12 cellular contexts compared by ENCODE assay signal in genomic region chr6:39841923-39842322, GRCh38. TPM values are rescaled to one million over a fixed set of nuclear protein-coding genes. Genes with fewer than 3 reads are reported as not detected.
"Had no signal": no experiment of that assay in that cellular context is flagged by ENCODE, and none has a peak within 500 bp of the region (broad histone marks: within the 10 kb centered on the region; RNA-seq: fewer than 3 reads in every experiment).

No MANE protein-coding gene starts in this region.

- ATAC-seq: body of pancreas; naive thymus-derived CD8-positive, alpha-beta T cell had no signal

- H3K4me1 ChIP-seq: SJSA1 had no signal

- H3K36me3 ChIP-seq: heart right ventricle, SJSA1, suprapubic skin, WERI-Rb-1 had no signal

- H3K27ac ChIP-seq: body of pancreas, SJSA1, suprapubic skin, WERI-Rb-1 had no signal

- H3K9me3 ChIP-seq: body of pancreas, heart right ventricle, SJSA1, suprapubic skin had no signal

- H3K27me3 ChIP-seq: body of pancreas, heart right ventricle, SJSA1, suprapubic skin had no signal

- H3K4me3 ChIP-seq: body of pancreas, coronary artery, heart right ventricle, SJSA1, suprapubic skin had no signal

- DNase-seq: activated CD4-positive, alpha-beta T cell treated with anti-CD3 and anti-CD28 coated beads, Interleukin-2, amount 50 U/mL, for 4 hours; body of pancreas; caudate nucleus; heart right ventricle; naive thymus-derived CD8-positive, alpha-beta T cell; stimulated activated CD4-positive, alpha-beta T cell treated with anti-CD3 and anti-CD28 coated beads, Interleukin-12 subunit alpha, Interleukin-12 subunit beta, amount 100 ng/mL, for 4 hours; stimulated activated CD4-positive, alpha-beta T cell treated with anti-CD3 and anti-CD28 coated beads, Interleukin-1b, Interleukin-23, amount 100 ng/mL, for 48 hours; WERI-Rb-1 had no signal

RNA-seq across cellular contexts. Expression of gene DAAM2, which starts 49.7 kb away (rescaled TPM):
- total RNA-seq: activated CD8-positive, alpha-beta memory T cell treated with anti-CD3 and anti-CD28 coated beads for 36 hours; naive thymus-derived CD8-positive, alpha-beta T cell had no signal
- polyA plus RNA-seq: naive thymus-derived CD8-positive, alpha-beta T cell had no signal
